ENCODE assay signal across 7 cellular contexts in the genomic region with DNA sequence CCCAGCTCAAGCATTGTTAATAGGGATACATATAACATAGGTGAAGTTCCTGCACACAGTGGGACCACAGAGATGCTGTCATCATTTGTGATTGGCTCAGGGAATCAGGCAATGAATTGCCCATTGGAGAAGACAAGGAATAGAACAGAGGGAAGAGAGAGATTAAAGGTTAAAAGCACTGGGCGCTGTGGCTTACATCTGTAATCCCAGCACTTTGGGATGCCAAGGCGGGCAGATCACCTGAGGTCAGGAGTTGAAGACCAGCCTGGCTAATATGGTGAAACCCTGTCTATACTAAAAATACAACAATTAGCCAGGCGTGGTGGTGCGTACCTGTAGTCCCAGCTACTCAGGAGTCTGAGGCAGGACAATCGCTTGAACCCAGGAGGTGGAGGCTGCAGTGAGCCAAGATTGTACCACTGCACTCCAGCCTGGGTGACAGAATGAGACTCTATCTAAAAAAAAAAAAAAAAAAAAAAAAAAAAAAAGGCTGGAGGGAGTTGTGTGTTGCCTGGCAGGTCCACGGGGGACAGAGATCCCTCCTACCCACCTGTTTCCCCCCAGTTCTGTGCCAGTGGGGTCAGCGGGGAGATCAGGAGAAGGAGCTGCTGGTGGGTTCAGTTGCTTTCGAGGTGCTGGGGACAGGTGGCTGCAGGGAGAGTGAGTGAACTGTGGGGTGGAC. TPM values are rescaled to one million over a fixed set of nuclear protein-coding genes. Genes with fewer than 3 reads are reported as not detected.
DNase-seq lines count a peak whose midpoint lies in the region; ATAC-seq and TF ChIP-seq lines count a peak whose summit lies in the region.
"Not testable (repeated sequence)": the region's sequence is repeated elsewhere in the genome, so short reads cannot be mapped to it uniquely, and the experiment has no call there.

No MANE protein-coding gene starts in this region.

- H2BK15ac ChIP-seq in mesenchymal stem cell (ENCODE audit: low read depth, poor library complexity, severe bottlenecking): peak overlapping the region; percentile 75

- H3K18ac ChIP-seq in mesenchymal stem cell (ENCODE audit: low read depth in 1 of 2, low read length in 2 of 2): peak overlapping the region; percentile 68 to 94

- H2AFZ ChIP-seq in mesenchymal stem cell (ENCODE audit: low read depth, low read length): not testable (repeated sequence)

- H3K4ac ChIP-seq in mesenchymal stem cell (ENCODE audit: low read depth in 1 of 2, low read length in 2 of 2): peak overlapping the region; percentile 78 to 84

- TF ChIP-seq CTCF in coronary artery (IDR thresholded peaks at IDR 0.05); right atrium auricular region (IDR thresholded peaks at IDR 0.05); psoas muscle (IDR thresholded peaks at IDR 0.05); thyroid gland (IDR thresholded peaks at IDR 0.05): not testable (repeated sequence)

- H3K27ac ChIP-seq in coronary artery: peak overlapping the region; percentile 93 to 98
- peak overlapping the region; percentile 92 to 95 for H3K27ac ChIP-seq in right atrium auricular region
- H3K27ac ChIP-seq in mesenchymal stem cell (ENCODE audit: low read length, poor library complexity, severe bottlenecking): not testable (repeated sequence)
- peak overlapping the region; percentile 84 for H3K27ac ChIP-seq in psoas muscle
- H3K27ac ChIP-seq in thyroid gland: peak overlapping the region; percentile 74 to 92 (median 83)

- H4K91ac ChIP-seq in mesenchymal stem cell (ENCODE audit: low read length): peak overlapping the region; percentile 99

- not testable (repeated sequence) for H3K4me1 Mint-ChIP-seq in activated naive CD4-positive, alpha-beta T cell treated with anti-CD3 and anti-CD28 coated beads, Interleukin-2, amount 50 U/mL, for 24 hours

- not testable (repeated sequence) for H3K4me3 Mint-ChIP-seq in activated naive CD4-positive, alpha-beta T cell treated with anti-CD3 and anti-CD28 coated beads, Interleukin-2, amount 50 U/mL, for 24 hours

- not testable (repeated sequence) for H2BK5ac ChIP-seq in mesenchymal stem cell (ENCODE audit: low read depth, low read length, poor library complexity, severe bottlenecking)

- peak in 1 of 4 donors; percentile 4 for ATAC-seq in psoas muscle

- not testable (repeated sequence) for H3K27me3 Mint-ChIP-seq in activated naive CD4-positive, alpha-beta T cell treated with anti-CD3 and anti-CD28 coated beads, Interleukin-2, amount 50 U/mL, for 24 hours

- peaks cover 0 to 47% of the 10 kb centered on the region in 2 donors for H3K4me1 ChIP-seq in right atrium auricular region
- peaks cover 28% of the 10 kb centered on the region for H3K4me1 ChIP-seq in mesenchymal stem cell (ENCODE audit: control insufficient read depth, insufficient read depth, low read depth, low read length)
- peaks cover 29% of the 10 kb centered on the region for H3K4me1 ChIP-seq in psoas muscle
- peaks cover 38 to 60% of the 10 kb centered on the region in 2 donors for H3K4me1 ChIP-seq in thyroid gland

- H2BK120ac ChIP-seq in mesenchymal stem cell (ENCODE audit: low read depth, low read length): peak overlapping the region; percentile 98

- not testable (repeated sequence) for H3K9me3 ChIP-seq in right atrium auricular region; mesenchymal stem cell (ENCODE audit: control insufficient read depth, low read length); psoas muscle; thyroid gland

- DNase-seq in H7: peak; percentile 19
- not testable (repeated sequence) for DNase-seq in coronary artery (ENCODE audit: low spot score); right atrium auricular region (ENCODE audit: low spot score); mesenchymal stem cell; psoas muscle; thyroid gland

- H4K8ac ChIP-seq in mesenchymal stem cell (ENCODE audit: low read length): peak overlapping the region; percentile 92

- not testable (repeated sequence) for H2AK5ac ChIP-seq in mesenchymal stem cell (ENCODE audit: low read length, severe bottlenecking)

- not testable (repeated sequence) for H3K4me3 ChIP-seq in H7 (ENCODE audit: insufficient read depth, low read depth, low read length); right atrium auricular region; psoas muscle; thyroid gland (replicated peaks in 1 of 3)
- H3K4me3 ChIP-seq in coronary artery (peak overlapping the region; percentile 41), mesenchymal stem cell (ENCODE audit: insufficient read depth in 1 of 2, low read depth in 1 of 2, low read length in 2 of 2) (peak overlapping the region in 1 of 2 experiments; percentile 45)

- H3K36me3 ChIP-seq in H7 (replicated peaks; ENCODE audit: control insufficient read depth, insufficient read depth, low read length); right atrium auricular region; mesenchymal stem cell (ENCODE audit: control insufficient read depth in 1 of 2, insufficient read depth in 2 of 2, low read depth in 1 of 2, low read length in 2 of 2); psoas muscle (ENCODE audit: insufficient read depth in 1 of 2, low read depth in 1 of 2); thyroid gland: not testable (repeated sequence)

- peak overlapping the region; percentile 76 for H3K9ac ChIP-seq in mesenchymal stem cell (ENCODE audit: low read length)

- not testable (repeated sequence) for H3K36me3 Mint-ChIP-seq in activated naive CD4-positive, alpha-beta T cell treated with anti-CD3 and anti-CD28 coated beads, Interleukin-2, amount 50 U/mL, for 24 hours

- not testable (repeated sequence) for H3K27me3 ChIP-seq in H7 (ENCODE audit: control insufficient read depth, insufficient read depth, low read length); right atrium auricular region; mesenchymal stem cell (ENCODE audit: control insufficient read depth in 1 of 2, insufficient read depth in 1 of 2, low read length in 2 of 2); psoas muscle (ENCODE audit: insufficient read depth in 3 of 3, low read length in 2 of 3); thyroid gland

- TF ChIP-seq POLR2A in thyroid gland (IDR thresholded peaks at IDR 0.05): not testable (repeated sequence)

- peak overlapping the region; percentile 6 for H3K27ac Mint-ChIP-seq in activated naive CD4-positive, alpha-beta T cell treated with anti-CD3 and anti-CD28 coated beads, Interleukin-2, amount 50 U/mL, for 24 hours

- H2BK12ac ChIP-seq in mesenchymal stem cell (ENCODE audit: low read length in 2 of 2): peak overlapping the region; percentile 99 to 100

- H3K14ac ChIP-seq in mesenchymal stem cell (ENCODE audit: low read length in 2 of 2): peak overlapping the region in 1 of 2 experiments; percentile 1

- not testable (repeated sequence) for H3K79me1 ChIP-seq in mesenchymal stem cell (replicated peaks; ENCODE audit: low read length, poor library complexity, severe bottlenecking)

- 89% methylated on average over 7 of the region's 8 CpGs for WGBS in mesenchymal stem cell
- WGBS in psoas muscle, 3 donors: 40 to 70% (median 53%) methylated on average over 8 of the region's 8 CpGs
- 76 to 77% methylated on average over 8 of the region's 8 CpGs for WGBS in thyroid gland, 2 donors

- H3K4me2 ChIP-seq in mesenchymal stem cell (ENCODE audit: low read length, poor library complexity, severe bottlenecking): not testable (repeated sequence)

- intact Hi-C loops in psoas muscle (cut with DNase I): not testable (repeated sequence)
- intact Hi-C loops in thyroid gland (cut with DNase I): loop anchor here (5.0 kb wide), 1 partner anchor 92 kb away; no protein-coding TSS in a partner anchor

- H3K23ac ChIP-seq in mesenchymal stem cell (ENCODE audit: low read length in 2 of 2): not testable (repeated sequence)

- not testable (repeated sequence) for H3K9me3 Mint-ChIP-seq in activated naive CD4-positive, alpha-beta T cell treated with anti-CD3 and anti-CD28 coated beads, Interleukin-2, amount 50 U/mL, for 24 hours

RNA-seq across cellular contexts. Expression of a gene that starts 31.5 kb away (rescaled TPM):
- 1.7 and 2.2 TPM in 2 replicates for total RNA-seq in H7 (2014; rRNA removed; shearing (Covaris generic))
- total RNA-seq in right atrium auricular region (100 to 1,000 TPM; 111 to 196 TPM), psoas muscle (100 to 1,000 TPM; 209 to 439 (median 325) TPM), thyroid gland (100 to 1,000 TPM in 3 of 4 donors, 10 to 100 TPM in 1; 76.2 to 183 (median 132) TPM)
- polyA plus RNA-seq in mesenchymal stem cell (2013, experiment 1 of 2): 101 TPM
- polyA plus RNA-seq in mesenchymal stem cell (2013, experiment 2 of 2): 98.4 TPM
- polyA plus RNA-seq in psoas muscle: 100 to 1,000 TPM in 2 of 3 donors, 10 to 100 TPM in 1; 100.0 to 270 (median 165) TPM

Comparison
In these comparisons a context has a peak if more than half of its experiments do, and no peak if none do; other contexts are left out.
1. RNA of a gene that starts 31.5 kb away (total RNA-seq): 209 to 439 TPM in psoas muscle, 111 to 196 TPM in right atrium auricular region and 76.2 to 183 TPM in thyroid gland; 1.7 to 2.2 TPM in H7; every median in the first group is over 10 times any median in the second.